31 cellular contexts compared by ENCODE assay signal in genomic region chr13:45798851-45799250, GRCh38. TPM values are rescaled to one million over a fixed set of nuclear protein-coding genes. Genes with fewer than 3 reads are reported as not detected.
"Had no signal": no experiment of that assay in that cellular context is flagged by ENCODE, and none has a peak within 500 bp of the region (broad histone marks: within the 10 kb centered on the region; RNA-seq: fewer than 3 reads in every experiment).

No MANE protein-coding gene starts in this region.

- H3K36me3 Mint-ChIP-seq: immature natural killer cell, mesothelial cell of epicardium had no signal

- H3K27ac ChIP-seq: colonic mucosa, dorsolateral prefrontal cortex, epithelial cell of prostate, esophagus squamous epithelium, gastrocnemius medialis, hepatocyte, left ventricle myocardium inferior, lower lobe of right lung had no signal

- H3K9me3 ChIP-seq: colonic mucosa, esophagus squamous epithelium, gastrocnemius medialis, left ventricle myocardium inferior, lower lobe of right lung, mucosa of descending colon had no signal

- H3K4me1 Mint-ChIP-seq: immature natural killer cell, naive B cell had no signal

- H3K27ac Mint-ChIP-seq: immature natural killer cell, mesothelial cell of epicardium, naive B cell had no signal

- H3K4me3 Mint-ChIP-seq: immature natural killer cell, mesothelial cell of epicardium, naive B cell had no signal

- H3K9me3 Mint-ChIP-seq: immature natural killer cell had no signal

- H3K27me3 ChIP-seq: colonic mucosa, dorsolateral prefrontal cortex, esophagus squamous epithelium, gastrocnemius medialis, hepatocyte had no signal

- H3K36me3 ChIP-seq: colonic mucosa, esophagus squamous epithelium, gastrocnemius medialis, left ventricle myocardium inferior, lower lobe of right lung had no signal

- H3K4me1 ChIP-seq: colonic mucosa, lower lobe of right lung had no signal

- DNase-seq: colonic mucosa; dermis blood vessel endothelial cell; dorsolateral prefrontal cortex; effector CD4-positive, alpha-beta T cell; effector memory CD4-positive, alpha-beta T cell; erythroblast; esophagus squamous epithelium; foreskin fibroblast; foreskin melanocyte; gastrocnemius medialis; glutamatergic neuron; head of caudate nucleus; hypothalamus; immature natural killer cell; kidney; kidney glomerular epithelial cell; left colon; lower lobe of right lung; mesenchymal stem cell; mucosa of descending colon; naive B cell had no signal

- H3K4me3 ChIP-seq: colonic mucosa, dorsolateral prefrontal cortex, esophagus squamous epithelium, gastrocnemius medialis, hepatocyte, left ventricle myocardium inferior, lower lobe of right lung, mucosa of descending colon had no signal

- ATAC-seq: esophagus mucosa, left colon, left lobe of liver, lower lobe of right lung, mucosa of descending colon had no signal

RNA-seq across cellular contexts. Expression of gene SIAH3, which starts 52.7 kb away (rescaled TPM):
- total RNA-seq: colonic mucosa, dermis blood vessel endothelial cell, gastrocnemius medialis, glomerular endothelial cell, left colon, left lobe of liver, left ventricle myocardium inferior, lung microvascular endothelial cell, mesenteric fat pad, myocyte had no signal
